1 cellular context compared by ENCODE assay signal in the genomic region with DNA sequence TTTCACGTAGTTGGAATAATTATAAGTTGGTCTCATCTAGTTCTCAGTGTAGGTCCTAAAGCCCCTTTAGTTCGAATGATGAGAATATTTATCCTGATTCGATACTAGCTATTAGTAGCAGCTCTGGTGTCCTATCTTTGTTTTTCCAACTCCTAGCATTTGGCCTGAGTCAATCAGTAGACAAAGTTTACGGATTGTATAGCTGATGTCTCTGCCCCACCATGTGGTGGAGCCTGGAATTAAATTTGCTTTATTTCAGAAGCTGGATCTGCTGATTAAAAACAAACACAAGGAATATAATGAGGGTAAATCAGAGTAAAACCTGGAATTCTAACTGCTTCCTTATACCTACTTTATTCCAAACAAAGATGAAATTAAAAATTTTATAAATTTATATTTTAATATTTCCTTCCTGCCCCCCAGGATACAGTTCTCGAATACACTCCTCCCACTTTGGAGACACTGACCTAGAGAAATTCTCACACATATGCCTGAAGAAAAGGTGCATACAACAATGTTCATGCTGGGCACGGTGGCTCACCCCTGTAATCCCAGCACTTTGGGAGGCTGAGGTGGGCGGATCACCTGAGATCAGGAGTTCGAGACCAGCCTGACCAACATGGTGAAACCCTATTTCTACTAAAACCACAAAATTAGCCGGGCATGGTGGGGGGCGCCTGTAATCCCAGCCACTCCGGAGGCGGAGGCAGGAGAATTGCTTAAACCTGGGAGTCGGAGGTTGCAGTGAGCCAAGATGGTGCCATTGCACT.
TF ChIP-seq lines count a peak whose summit lies in the region.

No MANE protein-coding gene starts in this region.

TF ChIP-seq in HepG2, 621 proteins besides CTCF, POLR2A, EP300 and RAD21 (continued from another document and continues in another):
- TF ChIP-seq AKNA (CRISPR knock-in tag; IDR thresholded peaks at IDR 0.05; ENCODE audit: borderline replicate concordance) (no peak), ZNF20 (CRISPR knock-in tag; IDR thresholded peaks at IDR 0.05) (no peak), ZFP82 (CRISPR knock-in tag; IDR thresholded peaks at IDR 0.05; ENCODE audit: borderline replicate concordance) (no peak), KLF9 (CRISPR knock-in tag; IDR thresholded peaks at IDR 0.05; ENCODE audit: low read depth) (0 out of 2 replicates have a peak, but pooled peaks have one; percentile 14), TOE1 (CRISPR knock-in tag; IDR thresholded peaks at IDR 0.05) (no peak), TOPORS (CRISPR knock-in tag; IDR thresholded peaks at IDR 0.05) (no peak), ZNF441 (CRISPR knock-in tag; IDR thresholded peaks at IDR 0.05; ENCODE audit: borderline replicate concordance) (no peak), ZKSCAN5 (CRISPR knock-in tag; IDR thresholded peaks at IDR 0.05) (no peak), ZNF468 (CRISPR knock-in tag; IDR thresholded peaks at IDR 0.05) (no peak), TFE3 (CRISPR knock-in tag; IDR thresholded peaks at IDR 0.05) (peak; percentile 28; the same call in 1 of the 2 replicates), SIN3B (IDR thresholded peaks at IDR 0.05; ENCODE audit: low read length) (no peak), ZNF317 (CRISPR knock-in tag; IDR thresholded peaks at IDR 0.05) (0 out of 2 replicates have a peak, but pooled peaks have one; percentile 21), ASH2L (IDR thresholded peaks at IDR 0.05; ENCODE audit: insufficient read length, low read depth, low read length) (peak; percentile 30), MAZ (IDR thresholded peaks at IDR 0.05; ENCODE audit: borderline replicate concordance, low read depth, low read length) (no peak; the same call in 1 of the 2 replicates), MAZ (CRISPR knock-in tag; IDR thresholded peaks at IDR 0.05; ENCODE audit: low read depth) (0 out of 2 replicates have a peak, but pooled peaks have one; percentile 13), ZNF580 (CRISPR knock-in tag; IDR thresholded peaks at IDR 0.05; ENCODE audit: borderline replicate concordance, low read depth) (no peak), MLX (CRISPR knock-in tag; IDR thresholded peaks at IDR 0.05) (no peak), ETV6 (CRISPR knock-in tag; conservative IDR thresholded peaks at IDR 0.05) (no peak), KLF12 (CRISPR knock-in tag; IDR thresholded peaks at IDR 0.05; ENCODE audit: borderline replicate concordance) (no peak), STAT5B (CRISPR knock-in tag; IDR thresholded peaks at IDR 0.05) (0 out of 2 replicates have a peak, but pooled peaks have one; percentile 21), TEF (CRISPR knock-in tag; IDR thresholded peaks at IDR 0.05) (no peak), ZNF451 (CRISPR knock-in tag; IDR thresholded peaks at IDR 0.05) (no peak), ATF5 (CRISPR knock-in tag; IDR thresholded peaks at IDR 0.05; ENCODE audit: low read depth) (no peak), BORCS8-MEF2B (CRISPR knock-in tag; IDR thresholded peaks at IDR 0.05) (no peak), ZC3H4 (CRISPR knock-in tag; IDR thresholded peaks at IDR 0.05; ENCODE audit: borderline replicate concordance) (no peak), PREB (CRISPR knock-in tag; IDR thresholded peaks at IDR 0.05) (no peak)
- TF ChIP-seq, protein P1, sequence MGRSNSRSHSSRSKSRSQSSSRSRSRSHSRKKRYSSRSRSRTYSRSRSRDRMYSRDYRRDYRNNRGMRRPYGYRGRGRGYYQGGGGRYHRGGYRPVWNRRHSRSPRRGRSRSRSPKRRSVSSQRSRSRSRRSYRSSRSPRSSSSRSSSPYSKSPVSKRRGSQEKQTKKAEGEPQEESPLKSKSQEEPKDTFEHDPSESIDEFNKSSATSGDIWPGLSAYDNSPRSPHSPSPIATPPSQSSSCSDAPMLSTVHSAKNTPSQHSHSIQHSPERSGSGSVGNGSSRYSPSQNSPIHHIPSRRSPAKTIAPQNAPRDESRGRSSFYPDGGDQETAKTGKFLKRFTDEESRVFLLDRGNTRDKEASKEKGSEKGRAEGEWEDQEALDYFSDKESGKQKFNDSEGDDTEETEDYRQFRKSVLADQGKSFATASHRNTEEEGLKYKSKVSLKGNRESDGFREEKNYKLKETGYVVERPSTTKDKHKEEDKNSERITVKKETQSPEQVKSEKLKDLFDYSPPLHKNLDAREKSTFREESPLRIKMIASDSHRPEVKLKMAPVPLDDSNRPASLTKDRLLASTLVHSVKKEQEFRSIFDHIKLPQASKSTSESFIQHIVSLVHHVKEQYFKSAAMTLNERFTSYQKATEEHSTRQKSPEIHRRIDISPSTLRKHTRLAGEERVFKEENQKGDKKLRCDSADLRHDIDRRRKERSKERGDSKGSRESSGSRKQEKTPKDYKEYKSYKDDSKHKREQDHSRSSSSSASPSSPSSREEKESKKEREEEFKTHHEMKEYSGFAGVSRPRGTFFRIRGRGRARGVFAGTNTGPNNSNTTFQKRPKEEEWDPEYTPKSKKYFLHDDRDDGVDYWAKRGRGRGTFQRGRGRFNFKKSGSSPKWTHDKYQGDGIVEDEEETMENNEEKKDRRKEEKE (IDR thresholded peaks at IDR 0.05) = no peak
- TF ChIP-seq, protein P2, sequence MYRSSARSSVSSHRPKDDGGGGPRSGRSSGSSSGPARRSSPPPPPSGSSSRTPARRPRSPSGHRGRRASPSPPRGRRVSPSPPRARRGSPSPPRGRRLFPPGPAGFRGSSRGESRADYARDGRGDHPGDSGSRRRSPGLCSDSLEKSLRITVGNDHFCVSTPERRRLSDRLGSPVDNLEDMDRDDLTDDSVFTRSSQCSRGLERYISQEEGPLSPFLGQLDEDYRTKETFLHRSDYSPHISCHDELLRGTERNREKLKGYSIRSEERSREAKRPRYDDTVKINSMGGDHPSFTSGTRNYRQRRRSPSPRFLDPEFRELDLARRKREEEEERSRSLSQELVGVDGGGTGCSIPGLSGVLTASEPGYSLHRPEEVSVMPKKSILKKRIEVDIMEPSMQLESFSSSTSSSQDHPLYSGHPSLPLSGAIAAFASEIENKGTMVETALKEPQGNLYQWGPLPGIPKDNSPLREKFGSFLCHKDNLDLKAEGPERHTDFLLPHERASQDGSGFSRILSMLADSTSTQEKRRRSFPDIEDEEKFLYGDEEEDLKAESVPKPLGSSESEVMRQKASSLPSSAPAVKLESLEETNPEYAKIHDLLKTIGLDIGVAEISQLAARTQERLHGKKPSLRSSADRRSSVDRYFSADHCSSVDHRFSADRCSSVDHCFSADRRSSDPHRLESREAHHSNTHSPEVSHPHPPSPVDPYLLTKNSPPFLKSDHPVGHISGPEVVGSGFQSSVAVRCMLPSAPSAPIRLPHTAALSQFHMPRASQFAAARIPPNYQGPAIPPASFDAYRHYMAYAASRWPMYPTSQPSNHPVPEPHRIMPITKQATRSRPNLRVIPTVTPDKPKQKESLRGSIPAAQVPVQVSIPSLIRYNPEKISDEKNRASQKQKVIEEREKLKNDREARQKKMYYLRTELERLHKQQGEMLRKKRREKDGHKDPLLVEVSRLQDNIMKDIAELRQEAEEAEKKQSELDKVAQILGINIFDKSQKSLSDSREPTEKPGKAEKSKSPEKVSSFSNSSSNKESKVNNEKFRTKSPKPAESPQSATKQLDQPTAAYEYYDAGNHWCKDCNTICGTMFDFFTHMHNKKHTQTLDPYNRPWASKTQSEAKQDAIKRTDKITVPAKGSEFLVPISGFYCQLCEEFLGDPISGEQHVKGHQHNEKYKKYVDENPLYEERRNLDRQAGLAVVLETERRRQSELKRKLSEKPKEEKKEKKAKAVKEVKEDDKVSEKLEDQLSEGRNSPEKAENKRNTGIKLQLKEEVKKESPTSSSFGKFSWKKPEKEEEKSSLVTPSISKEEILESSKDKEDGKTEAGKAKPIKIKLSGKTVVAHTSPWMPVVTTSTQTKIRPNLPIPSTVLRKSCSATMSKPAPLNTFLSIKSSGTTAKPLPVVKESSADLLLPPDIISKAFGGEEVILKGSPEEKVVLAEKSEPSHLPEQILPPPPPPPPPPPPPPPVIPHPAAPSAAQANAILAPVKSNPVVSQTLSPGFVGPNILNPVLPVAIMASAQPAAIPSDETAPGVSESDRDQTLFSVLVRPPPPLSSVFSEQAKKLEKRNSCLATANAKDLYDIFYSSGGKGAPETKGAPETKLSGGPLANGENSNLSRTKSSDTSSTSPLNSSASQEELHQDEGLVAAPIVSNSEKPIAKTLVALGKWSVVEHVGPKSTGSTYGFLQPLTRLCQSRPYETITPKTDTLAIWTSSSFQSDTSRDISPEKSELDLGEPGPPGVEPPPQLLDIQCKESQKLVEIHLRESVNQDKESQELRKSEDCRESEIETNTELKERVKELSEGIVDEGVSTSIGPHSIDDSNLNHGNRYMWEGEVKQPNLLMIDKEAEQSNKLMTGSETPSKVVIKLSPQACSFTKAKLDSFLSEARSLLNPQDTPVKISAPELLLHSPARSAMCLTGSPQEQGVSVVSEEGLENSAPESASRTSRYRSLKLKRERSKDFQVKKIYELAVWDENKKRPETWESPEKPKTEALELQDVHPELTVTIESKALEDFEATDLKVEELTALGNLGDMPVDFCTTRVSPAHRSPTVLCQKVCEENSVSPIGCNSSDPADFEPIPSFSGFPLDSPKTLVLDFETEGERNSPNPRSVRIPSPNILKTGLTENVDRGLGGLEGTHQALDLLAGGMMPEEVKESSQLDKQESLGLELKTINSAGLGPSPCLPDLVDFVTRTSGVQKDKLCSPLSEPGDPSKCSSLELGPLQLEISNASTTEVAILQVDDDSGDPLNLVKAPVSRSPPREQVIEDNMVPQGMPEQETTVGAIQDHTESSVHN (CRISPR knock-in tag; IDR thresholded peaks at IDR 0.05) = no peak
